Comparison of ENCODE assay signal across 10 cellular contexts in genomic region chr11:119832536-119832935, GRCh38.
DNase-seq lines count a peak whose midpoint lies in the region; ATAC-seq and TF ChIP-seq lines count a peak whose summit lies in the region.
"Had no signal": no experiment of that assay in that cellular context is flagged by ENCODE, and none has a peak within 500 bp of the region (broad histone marks: within the 10 kb centered on the region; RNA-seq: fewer than 3 reads in every experiment).

No MANE protein-coding gene starts in this region.

- H4K20me1 ChIP-seq in GM23338 (replicated peaks; ENCODE audit: insufficient read depth): no peaks in the 10 kb centered on the region

- no peak overlapping the region for H3K4me3 Mint-ChIP-seq in GM23338
- H3K4me3 Mint-ChIP-seq in glutamatergic neuron (ENCODE audit: unreplicated experiment): no peak overlapping the region
- H3K4me3 Mint-ChIP-seq in activated CD4-positive, alpha-beta memory T cell treated with anti-CD3 and anti-CD28 coated beads, Interleukin-2, amount 10 ng/mL, durations not matched to agents 7 days and 5 days: no peak overlapping the region
- H3K4me3 Mint-ChIP-seq: activated CD4-positive, alpha-beta T cell treated with anti-CD3 and anti-CD28 coated beads, Interleukin-2, amount 10 ng/mL, durations not matched to agents 7 days and 5 days had no signal

- no peaks in the 10 kb centered on the region for H3K36me3 ChIP-seq in GM23338 (ENCODE audit: insufficient read depth)
- H3K36me3 ChIP-seq: thyroid gland had no signal

- CTCF ChIA-PET in activated CD4-positive, alpha-beta memory T cell treated with anti-CD3 and anti-CD28 coated beads, Interleukin-2, amount 10 ng/mL, durations not matched to agents 7 days and 5 days (lab: Charles Lee): no interaction called here

- no peaks in the 10 kb centered on the region; the same call in 1 of the 2 replicates for H3K9me2 ChIP-seq in GM23338 (ENCODE audit: insufficient read depth)

- ATAC-seq in GM23338 (peak; percentile 80), HG03457 (IDR thresholded peaks at IDR 0.05; ENCODE audit: unreplicated experiment) (no peak)

- no peaks in the 10 kb centered on the region for H3K79me2 ChIP-seq in GM23338 (replicated peaks; ENCODE audit: insufficient read depth)

- H3K4me1 ChIP-seq in GM23338 (ENCODE audit: insufficient read depth): peaks cover under 1% of the 10 kb centered on the region; the same call in 1 of the 2 replicates
- H3K4me1 ChIP-seq: thyroid gland had no signal

- H3K27ac ChIP-seq in GM23338 (ENCODE audit: low read depth): no peak overlapping the region
- H3K27ac ChIP-seq: thyroid gland had no signal

- no peak overlapping the region for H3K27ac Mint-ChIP-seq in GM23338
- H3K27ac Mint-ChIP-seq in glutamatergic neuron (ENCODE audit: unreplicated experiment): peak overlapping the region; percentile 2
- H3K27ac Mint-ChIP-seq in activated CD4-positive, alpha-beta memory T cell treated with anti-CD3 and anti-CD28 coated beads, Interleukin-2, amount 10 ng/mL, durations not matched to agents 7 days and 5 days: no peak overlapping the region
- H3K27ac Mint-ChIP-seq: activated CD4-positive, alpha-beta T cell treated with anti-CD3 and anti-CD28 coated beads, Interleukin-2, amount 10 ng/mL, durations not matched to agents 7 days and 5 days had no signal

- H3K27me3 ChIP-seq in GM23338 (ENCODE audit: insufficient read depth): no peaks in the 10 kb centered on the region
- H3K27me3 ChIP-seq: thyroid gland had no signal

- H3K9me3 Mint-ChIP-seq in GM23338: peaks cover 3% of the 10 kb centered on the region; the same call in 1 of the 3 replicates
- peaks cover 4% of the 10 kb centered on the region for H3K9me3 Mint-ChIP-seq in glutamatergic neuron (ENCODE audit: unreplicated experiment)
- no peaks in the 10 kb centered on the region for H3K9me3 Mint-ChIP-seq in activated CD4-positive, alpha-beta memory T cell treated with anti-CD3 and anti-CD28 coated beads, Interleukin-2, amount 10 ng/mL, durations not matched to agents 7 days and 5 days
- H3K9me3 Mint-ChIP-seq: activated CD4-positive, alpha-beta T cell treated with anti-CD3 and anti-CD28 coated beads, Interleukin-2, amount 10 ng/mL, durations not matched to agents 7 days and 5 days had no signal

- H3K4me1 Mint-ChIP-seq in GM23338: peaks cover 14% of the 10 kb centered on the region
- H3K4me1 Mint-ChIP-seq in glutamatergic neuron (ENCODE audit: low read depth, unreplicated experiment): peaks cover 5% of the 10 kb centered on the region
- no peaks in the 10 kb centered on the region for H3K4me1 Mint-ChIP-seq in activated CD4-positive, alpha-beta memory T cell treated with anti-CD3 and anti-CD28 coated beads, Interleukin-2, amount 10 ng/mL, durations not matched to agents 7 days and 5 days
- H3K4me1 Mint-ChIP-seq: activated CD4-positive, alpha-beta T cell treated with anti-CD3 and anti-CD28 coated beads, Interleukin-2, amount 10 ng/mL, durations not matched to agents 7 days and 5 days had no signal

- H3K36me3 Mint-ChIP-seq in GM23338 (ENCODE audit: low read depth) (no peaks in the 10 kb centered on the region; the same call in 2 of the 3 replicates), glutamatergic neuron (ENCODE audit: unreplicated experiment) (peaks cover 17% of the 10 kb centered on the region)
- H3K36me3 Mint-ChIP-seq in activated CD4-positive, alpha-beta memory T cell treated with anti-CD3 and anti-CD28 coated beads, Interleukin-2, amount 10 ng/mL, durations not matched to agents 7 days and 5 days (ENCODE audit: low read depth): no peaks in the 10 kb centered on the region

- H2AFZ ChIP-seq in GM23338: peak overlapping the region; percentile 83; the same call in 1 of the 2 replicates

- no peak overlapping the region for H3K4me3 ChIP-seq in GM23338
- H3K4me3 ChIP-seq: thyroid gland had no signal

- POLR2A ChIA-PET in activated CD4-positive, alpha-beta memory T cell treated with anti-CD3 and anti-CD28 coated beads, Interleukin-2, amount 10 ng/mL, durations not matched to agents 7 days and 5 days (lab: Charles Lee): no interaction called here

- H3F3A ChIP-seq in GM23338 (replicated peaks; ENCODE audit: low read depth): no peaks in the 10 kb centered on the region

- no peak for TF ChIP-seq CTCF in GM23338 (conservative IDR thresholded peaks at IDR 0.05; ENCODE audit: low read depth in 2 of 2)
- TF ChIP-seq CTCF in glutamatergic neuron (IDR thresholded peaks at IDR 0.05; ENCODE audit: partially characterized antibody, unreplicated experiment): no peak

- DNase-seq in GM23338 (ENCODE audit: low spot score) (no peak), NCI-H526 treated with DMSO at 0.1 percent for 48 hours (lab: John Stamatoyannopoulos, UW) (peak; percentile 59), glutamatergic neuron (no peak), renal cortical epithelial cell (ENCODE audit: low read depth) (peak; percentile 16), NCI-H2171 (lab: John Stamatoyannopoulos, UW) (no peak), kidney glomerular epithelial cell (lab: John Stamatoyannopoulos, UW) (no peak)
- no peak for DNase-seq in activated CD4-positive, alpha-beta memory T cell treated with anti-CD3 and anti-CD28 coated beads, Interleukin-2, amount 10 ng/mL, durations not matched to agents 7 days and 5 days
- DNase-seq: activated CD4-positive, alpha-beta T cell treated with anti-CD3 and anti-CD28 coated beads, Interleukin-2, amount 10 ng/mL, durations not matched to agents 7 days and 5 days had no signal

- H3K4me2 ChIP-seq in GM23338: no peak overlapping the region

- H3K27me3 Mint-ChIP-seq in GM23338 (ENCODE audit: insufficient read depth, low read depth, poor library complexity) (peaks cover 7% of the 10 kb centered on the region), glutamatergic neuron (ENCODE audit: unreplicated experiment) (peaks cover 4% of the 10 kb centered on the region)
- H3K27me3 Mint-ChIP-seq in activated CD4-positive, alpha-beta memory T cell treated with anti-CD3 and anti-CD28 coated beads, Interleukin-2, amount 10 ng/mL, durations not matched to agents 7 days and 5 days: peaks cover 25% of the 10 kb centered on the region

TF ChIP-seq in GM23338, 12 proteins besides CTCF, POLR2A, EP300 and RAD21 (continues in another document):
- TF ChIP-seq POLR2AphosphoS5 (IDR thresholded peaks at IDR 0.05; ENCODE audit: low read depth) (no peak), STAT1 (IDR thresholded peaks at IDR 0.05; ENCODE audit: unreplicated experiment) (no peak), CREB1 (CRISPR knock-in tag; IDR thresholded peaks at IDR 0.05; ENCODE audit: low read depth) (no peak), NANOG (IDR thresholded peaks at IDR 0.05; ENCODE audit: borderline replicate concordance) (no peak), ETS1 (IDR thresholded peaks at IDR 0.05) (no peak), REST (IDR thresholded peaks at IDR 0.05; ENCODE audit: unreplicated experiment) (no peak), JUNB (IDR thresholded peaks at IDR 0.05; ENCODE audit: unreplicated experiment) (no peak), EZH2 (IDR thresholded peaks at IDR 0.05; ENCODE audit: low read depth, unreplicated experiment) (no peak), EZH2phosphoT487 (IDR thresholded peaks at IDR 0.05; ENCODE audit: unreplicated experiment) (no peak), ZNF331 (CRISPR knock-in tag; IDR thresholded peaks at IDR 0.05; ENCODE audit: low read depth) (no peak), ZNF114 (CRISPR knock-in tag; IDR thresholded peaks at IDR 0.05) (no peak)

Comparison
In these comparisons a context has a peak if more than half of its experiments do, and no peak if none do; other contexts are left out.
1. DNase-seq: peak in NCI-H526 treated with DMSO at 0.1 percent for 48 hours (single experiment) and renal cortical epithelial cell (single experiment); none in GM23338 (single experiment), glutamatergic neuron (single experiment), NCI-H2171 (single experiment), activated CD4-positive, alpha-beta memory T cell treated with anti-CD3 and anti-CD28 coated beads, Interleukin-2, amount 10 ng/mL, durations not matched to agents 7 days and 5 days (single experiment) and kidney glomerular epithelial cell (single experiment).